Comparison of ENCODE assay signal across 22 cellular contexts in the genomic region with DNA sequence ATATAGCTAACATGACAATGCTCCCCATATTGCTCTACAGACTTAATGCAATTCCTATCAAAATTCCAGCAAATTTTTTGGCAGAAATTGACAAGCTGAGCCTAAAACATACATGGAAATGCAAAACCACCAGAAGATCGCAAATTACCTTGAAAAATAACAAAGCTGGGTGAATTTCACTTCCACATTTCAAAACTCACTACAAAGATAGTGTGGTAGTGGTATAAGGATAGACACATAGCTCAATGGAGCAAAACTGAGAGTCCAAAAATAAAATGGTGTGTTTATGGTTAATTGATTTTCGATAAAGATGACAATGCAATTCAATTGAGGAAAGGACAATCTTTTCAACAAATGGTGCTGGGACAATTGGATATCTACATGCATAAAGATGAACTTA.
DNase-seq lines count a peak whose midpoint lies in the region; ATAC-seq, FAIRE-seq and TF ChIP-seq lines count a peak whose summit lies in the region.
"Had no signal": no experiment of that assay in that cellular context is flagged by ENCODE, and none has a peak within 500 bp of the region (broad histone marks: within the 10 kb centered on the region; RNA-seq: fewer than 3 reads in every experiment).

No MANE protein-coding gene starts in this region.

- no peaks in the 10 kb centered on the region for H3K9me3 Mint-ChIP-seq in astrocyte (ENCODE audit: unreplicated experiment)
- H3K9me3 Mint-ChIP-seq: activated T-helper 2 cell treated with anti-CD3 and anti-CD28 coated beads, Interferon-gamma antibody, Interleukin-2, Interleukin-4, amounts not matched to agents 10 μg/mL and 5 μg/mL and 100 μg/mL, durations not matched to agents 14 hours and 24 hours and 36 hours had no signal

- H3K4me1 Mint-ChIP-seq in astrocyte (ENCODE audit: low read depth, unreplicated experiment), result no peaks in the 10 kb centered on the region

- no peak overlapping the region for H2AFZ ChIP-seq in astrocyte (ENCODE audit: low read depth, low read length)

- H3K9ac ChIP-seq in astrocyte (ENCODE audit: low read length), result no peak overlapping the region

- no peak for TF ChIP-seq CTCF in astrocyte (IDR thresholded peaks at IDR 0.05; ENCODE audit: insufficient read depth, low read depth, low read length)

- ATAC-seq in GM19351 (IDR thresholded peaks at IDR 0.05; ENCODE audit: unreplicated experiment) (peak; percentile 82), HG02885 (IDR thresholded peaks at IDR 0.05; ENCODE audit: poor library complexity, unreplicated experiment) (peak; percentile 69)
- ATAC-seq: HCT116, lower lobe of right lung had no signal

- H3K79me2 ChIP-seq in astrocyte (ENCODE audit: insufficient read depth, low read length), result no peaks in the 10 kb centered on the region

- no peak overlapping the region for H3K4me3 ChIP-seq in astrocyte (ENCODE audit: insufficient read depth, low read depth, low read length)
- H3K4me3 ChIP-seq: coronary artery, lower lobe of right lung had no signal

- H3K27ac Mint-ChIP-seq in astrocyte (ENCODE audit: unreplicated experiment), result no peak overlapping the region
- H3K27ac Mint-ChIP-seq: activated T-helper 2 cell treated with anti-CD3 and anti-CD28 coated beads, Interferon-gamma antibody, Interleukin-2, Interleukin-4, amounts not matched to agents 10 μg/mL and 5 μg/mL and 100 μg/mL, durations not matched to agents 14 hours and 24 hours and 36 hours had no signal

- no peaks in the 10 kb centered on the region for H3K36me3 Mint-ChIP-seq in astrocyte (ENCODE audit: low read depth, unreplicated experiment)

- no peak overlapping the region for H3K4me2 ChIP-seq in astrocyte (ENCODE audit: low read length)

- no peak overlapping the region for H3K27ac ChIP-seq in astrocyte (ENCODE audit: low read depth, low read length)
- H3K27ac ChIP-seq: brain microvascular endothelial cell, coronary artery, lower lobe of right lung had no signal

- H4K20me1 ChIP-seq in astrocyte (ENCODE audit: insufficient read depth, low read length), result no peaks in the 10 kb centered on the region

- FAIRE-seq in GM18507 (lab: Jason Lieb, UNC) (peak; percentile 94), astrocyte (lab: Jason Lieb, UNC) (peak; percentile 47)
- FAIRE-seq: keratinocyte, TTC549 had no signal

- DNase-seq in GM18507 (ENCODE audit: extremely low spot score, insufficient read length, low read depth) (no peak), astrocyte (ENCODE audit: low read depth) (no peak), midbrain (lab: John Stamatoyannopoulos, UW) (no peak), foreskin melanocyte (no peak), HCEC 1CT (no peak)
- DNase-seq: activated CD4-positive, alpha-beta T cell treated with anti-CD3 and anti-CD28 coated beads for 4 hours; brain microvascular endothelial cell; DND-41; hippocampal formation; lower lobe of right lung; NCI-H1436; NCI-H69; OCI-M1; retina; Right ventricle myocardium superior had no signal

- H3K4me3 Mint-ChIP-seq in astrocyte (ENCODE audit: unreplicated experiment), result no peak overlapping the region

- no peaks in the 10 kb centered on the region for H3K27me3 Mint-ChIP-seq in astrocyte (ENCODE audit: low read depth, unreplicated experiment)

- H3K36me3 ChIP-seq in astrocyte (ENCODE audit: insufficient read depth, low read length), result no peaks in the 10 kb centered on the region
- H3K36me3 ChIP-seq: brain microvascular endothelial cell, lower lobe of right lung had no signal

- H3K4me1 ChIP-seq in astrocyte (ENCODE audit: insufficient read depth, low read length), result no peaks in the 10 kb centered on the region
- H3K4me1 ChIP-seq: lower lobe of right lung had no signal

- H3K27me3 ChIP-seq in astrocyte (ENCODE audit: insufficient read depth, low read length), result no peaks in the 10 kb centered on the region
- H3K27me3 ChIP-seq: brain microvascular endothelial cell had no signal

- no peaks in the 10 kb centered on the region for H3K9me3 ChIP-seq in astrocyte (ENCODE audit: insufficient read depth, low read depth, low read length)
- H3K9me3 ChIP-seq: lower lobe of right lung had no signal
